ENCODE assay signal across 21 cellular contexts in genomic region chr5:113380299-113381014, GRCh38. TPM values are rescaled to one million over a fixed set of nuclear protein-coding genes. Genes with fewer than 3 reads are reported as not detected.
DNase-seq lines count a peak whose midpoint lies in the region; ATAC-seq and TF ChIP-seq lines count a peak whose summit lies in the region.
"Had no signal": no experiment of that assay in that cellular context is flagged by ENCODE, and none has a peak within 500 bp of the region (broad histone marks: within the 10 kb centered on the region; RNA-seq: fewer than 3 reads in every experiment).

No MANE protein-coding gene starts in this region.

- WGBS in heart left ventricle, 4 donors: 40 to 47% (median 44%) methylated on average over 4 of the region's 4 CpGs
- WGBS in right cardiac atrium: 49% methylated on average over 4 of the region's 4 CpGs
- WGBS in lung, 2 donors: 26 to 40% methylated on average over 4 of the region's 4 CpGs
- WGBS in aorta, 2 donors: 42 to 47% methylated on average over 4 of the region's 4 CpGs

- no peak overlapping the region for H3K27ac ChIP-seq in heart left ventricle
- no peak overlapping the region for H3K27ac ChIP-seq in right cardiac atrium (ENCODE audit: low read length)
- H3K27ac ChIP-seq in lung (ENCODE audit: low read depth in 1 of 2, low read length in 1 of 2): no peak overlapping the region
- H3K27ac ChIP-seq in aorta (ENCODE audit: low read depth in 1 of 2, low read length in 2 of 2): no peak overlapping the region
- H3K27ac ChIP-seq: prostate gland had no signal

- H3K4me3 Mint-ChIP-seq in activated T-helper 2 cell treated with anti-CD3 and anti-CD28 coated beads, Interferon-gamma antibody, Interleukin-2, Interleukin-4, amounts not matched to agents 10 μg/mL and 5 μg/mL and 100 μg/mL, durations not matched to agents 14 hours and 24 hours and 36 hours (ENCODE audit: low read depth): no peak overlapping the region
- H3K4me3 Mint-ChIP-seq: naive B cell had no signal

- H3K27me3 Mint-ChIP-seq in activated T-helper 2 cell treated with anti-CD3 and anti-CD28 coated beads, Interferon-gamma antibody, Interleukin-2, Interleukin-4, amounts not matched to agents 10 μg/mL and 5 μg/mL and 100 μg/mL, durations not matched to agents 14 hours and 24 hours and 36 hours (ENCODE audit: low read depth): peaks cover 25% of the 10 kb centered on the region

- intact Hi-C loops in heart left ventricle (cut with DNase I) (loop anchor here in 5 of 10 donors (2.0 to 5.0 kb wide), 4 partner anchors 107 to 132 kb away; partner anchors contain the start of genes MCC (in 1 of the 5) and YTHDC2 (in 1 of the 5)), right cardiac atrium (cut with DNase I) (loop anchor here (5.0 to 10.0 kb wide), 4 partner anchors 112 to 224 kb away; no protein-coding TSS in a partner anchor), aorta (cut with DNase I) (loop anchor here in 1 of 2 donors (10.0 kb wide), 1 partner anchor 224 kb away; no protein-coding TSS in a partner anchor)
- intact Hi-C loops in activated T-helper 2 cell treated with anti-CD3 and anti-CD28 coated beads, Interferon-gamma antibody, Interleukin-2, Interleukin-4, amounts not matched to agents 10 μg/mL and 5 μg/mL and 100 μg/mL, durations not matched to agents 14 hours and 24 hours and 36 hours (cut with micrococcal nuclease): no loop called here

- no peaks in the 10 kb centered on the region for H3K27me3 ChIP-seq in heart left ventricle
- no peaks in the 10 kb centered on the region for H3K27me3 ChIP-seq in right cardiac atrium (ENCODE audit: control insufficient read depth, insufficient read depth)
- no peaks in the 10 kb centered on the region for H3K27me3 ChIP-seq in lung (ENCODE audit: control insufficient read depth, insufficient read depth)
- no peaks in the 10 kb centered on the region for H3K27me3 ChIP-seq in aorta (ENCODE audit: control insufficient read depth in 1 of 2, insufficient read depth in 2 of 2, low read length in 1 of 2)

- H3K36me3 ChIP-seq in heart left ventricle (no peaks in the 10 kb centered on the region), lung (ENCODE audit: control insufficient read depth in 2 of 2, insufficient read depth in 2 of 2, low read length in 2 of 2) (no peaks in the 10 kb centered on the region), aorta (ENCODE audit: control insufficient read depth in 1 of 2, insufficient read depth in 2 of 2, low read length in 1 of 2) (no peaks in the 10 kb centered on the region)
- H3K36me3 ChIP-seq: prostate gland had no signal

- peaks cover 0 to 29% (median 7%) of the 10 kb centered on the region in 12 donors for H3K4me1 ChIP-seq in heart left ventricle
- no peaks in the 10 kb centered on the region for H3K4me1 ChIP-seq in right cardiac atrium (ENCODE audit: control insufficient read depth, insufficient read depth, low read length)
- H3K4me1 ChIP-seq in lung (ENCODE audit: control insufficient read depth in 2 of 2, insufficient read depth in 2 of 2, low read length in 2 of 2): no peaks in the 10 kb centered on the region
- peaks cover 0 to 1% of the 10 kb centered on the region in 2 donors for H3K4me1 ChIP-seq in aorta (ENCODE audit: control insufficient read depth in 1 of 2, insufficient read depth in 2 of 2, low read length in 2 of 2)
- H3K4me1 ChIP-seq: prostate gland had no signal

- TF ChIP-seq POLR2A in heart left ventricle (IDR thresholded peaks at IDR 0.05): no peak

- H3K9me3 Mint-ChIP-seq in activated T-helper 2 cell treated with anti-CD3 and anti-CD28 coated beads, Interferon-gamma antibody, Interleukin-2, Interleukin-4, amounts not matched to agents 10 μg/mL and 5 μg/mL and 100 μg/mL, durations not matched to agents 14 hours and 24 hours and 36 hours: no peaks in the 10 kb centered on the region
- H3K9me3 Mint-ChIP-seq: activated naive CD4-positive, alpha-beta T cell treated with anti-CD3 and anti-CD28 coated beads, Interleukin-2, amount 50 U/mL, for 72 hours; naive B cell had no signal

- H3K9me3 ChIP-seq in heart left ventricle (no peaks in the 10 kb centered on the region), right cardiac atrium (ENCODE audit: control insufficient read depth, low read length) (no peaks in the 10 kb centered on the region), lung (ENCODE audit: control insufficient read depth in 2 of 2, insufficient read depth in 1 of 2, low read length in 1 of 2) (no peaks in the 10 kb centered on the region), aorta (ENCODE audit: control insufficient read depth, low read length) (no peaks in the 10 kb centered on the region)
- H3K9me3 ChIP-seq: prostate gland had no signal

- H3K4me3 ChIP-seq in heart left ventricle (no peak overlapping the region), right cardiac atrium (ENCODE audit: low read length) (no peak overlapping the region), lung (no peak overlapping the region), aorta (ENCODE audit: low read length in 2 of 2) (no peak overlapping the region)
- H3K4me3 ChIP-seq: prostate gland had no signal

- H3K36me3 Mint-ChIP-seq in activated T-helper 2 cell treated with anti-CD3 and anti-CD28 coated beads, Interferon-gamma antibody, Interleukin-2, Interleukin-4, amounts not matched to agents 10 μg/mL and 5 μg/mL and 100 μg/mL, durations not matched to agents 14 hours and 24 hours and 36 hours (ENCODE audit: low read depth): no peaks in the 10 kb centered on the region
- H3K36me3 Mint-ChIP-seq: activated naive CD4-positive, alpha-beta T cell treated with anti-CD3 and anti-CD28 coated beads, Interleukin-2, amount 50 U/mL, for 72 hours had no signal

- TF ChIP-seq CTCF in heart left ventricle (IDR thresholded peaks at IDR 0.05) (no peak), lung (IDR thresholded peaks at IDR 0.05; ENCODE audit: control extremely low read depth, extremely low read depth) (no peak)

- H3K4me1 Mint-ChIP-seq in activated T-helper 2 cell treated with anti-CD3 and anti-CD28 coated beads, Interferon-gamma antibody, Interleukin-2, Interleukin-4, amounts not matched to agents 10 μg/mL and 5 μg/mL and 100 μg/mL, durations not matched to agents 14 hours and 24 hours and 36 hours (ENCODE audit: low read depth): peaks cover 37% of the 10 kb centered on the region

- ATAC-seq in heart left ventricle (peak in 3 of 4 donors; percentile 19 to 56 (median 33)), right cardiac atrium (no peak), lung (ENCODE audit: insufficient read depth, low FRiP score) (peak; percentile 73), aorta (ENCODE audit: low FRiP score) (no peak)
- ATAC-seq: activated naive CD4-positive, alpha-beta T cell treated with anti-CD3 and anti-CD28 coated beads, Interleukin-2, amount 50 U/mL, for 72 hours had no signal

- peak overlapping the region; percentile 15 for H3K27ac Mint-ChIP-seq in activated T-helper 2 cell treated with anti-CD3 and anti-CD28 coated beads, Interferon-gamma antibody, Interleukin-2, Interleukin-4, amounts not matched to agents 10 μg/mL and 5 μg/mL and 100 μg/mL, durations not matched to agents 14 hours and 24 hours and 36 hours
- H3K27ac Mint-ChIP-seq: activated naive CD4-positive, alpha-beta T cell treated with anti-CD3 and anti-CD28 coated beads, Interleukin-2, amount 50 U/mL, for 72 hours; naive B cell had no signal

- DNase-seq in heart left ventricle: no peak
- DNase-seq in right cardiac atrium: no peak
- DNase-seq in activated T-helper 2 cell treated with anti-CD3 and anti-CD28 coated beads, Interferon-gamma antibody, Interleukin-2, Interleukin-4, amounts not matched to agents 10 μg/mL and 5 μg/mL and 100 μg/mL, durations not matched to agents 14 hours and 24 hours and 36 hours (ENCODE audit: low spot score): no peak
- no peak for DNase-seq in lung (ENCODE audit: low spot score)
- DNase-seq in inferior parietal cortex (ENCODE audit: extremely low spot score): no peak
- no peak for DNase-seq in GF-D8 (lab: John Stamatoyannopoulos, UW)
- no peak for DNase-seq in LoVo (ENCODE audit: low spot score)
- no peak for DNase-seq in aorta
- DNase-seq: activated CD4-positive, alpha-beta T cell treated with anti-CD3 and anti-CD28 coated beads for 4 hours; activated T-cell treated with anti-CD3 and anti-CD28 coated beads for 4 hours; caudate nucleus; COR-L47; HCEC 1CT; hippocampal formation; naive B cell; NCI-H1436; stimulated activated CD4-positive, alpha-beta T cell treated with anti-CD3 and anti-CD28 coated beads, Interleukin-12 subunit alpha, Interleukin-12 subunit beta, amount 100 ng/mL, for 4 hours; stimulated activated naive CD4-positive, alpha-beta T cell had no signal

RNA-seq across cellular contexts. Expression of gene TSSK1B, which starts 54.3 kb away (rescaled TPM):
- not detected for total RNA-seq in heart left ventricle
- polyA plus RNA-seq in heart left ventricle: not detected
- total RNA-seq in right cardiac atrium: under 1 TPM in 1 of 4 donors, not detected in 3; 0.09 TPM
- polyA plus RNA-seq in right cardiac atrium: 0.07 TPM
- not detected in 2 replicates for total RNA-seq in activated T-helper 2 cell treated with anti-CD3 and anti-CD28 coated beads, Interferon-gamma antibody, Interleukin-2, Interleukin-4, amounts not matched to agents 10 μg/mL and 5 μg/mL and 100 μg/mL, durations not matched to agents 14 hours and 24 hours and 36 hours
- total RNA-seq in lung: under 1 TPM; 0.14 to 0.28 TPM
- polyA plus RNA-seq in lung: under 1 TPM in 1 of 2 donors, not detected in 1; 0.06 TPM
- total RNA-seq in aorta: under 1 TPM in 1 of 2 donors, not detected in 1; 0.18 TPM
- not detected for polyA plus RNA-seq in aorta
- total RNA-seq: activated naive CD4-positive, alpha-beta T cell treated with anti-CD3 and anti-CD28 coated beads, Interleukin-2, amount 50 U/mL, for 72 hours; T-helper 1 cell treated with Interleukin-12 subunit alpha and Interleukin-12 subunit beta and Interleukin-4 antibody, amounts not matched to agents 30 ng/mL and 1 ng/mL, for 36 hours had no signal

Comparison
In these comparisons a context has a peak if more than half of its experiments do, and no peak if none do; other contexts are left out.
1. ATAC-seq: peak in heart left ventricle (3 of 4) and lung (single experiment); none in right cardiac atrium (0 of 2) and aorta (single experiment).